In genomic region chr2:171475979-171476378, GRCh38 we compare ENCODE assay signal across 23 cellular contexts. TPM values are rescaled to one million over a fixed set of nuclear protein-coding genes. Genes with fewer than 3 reads are reported as not detected.
DNase-seq lines count a peak whose midpoint lies in the region; ATAC-seq and TF ChIP-seq lines count a peak whose summit lies in the region.
"Had no signal": no experiment of that assay in that cellular context is flagged by ENCODE, and none has a peak within 500 bp of the region (broad histone marks: within the 10 kb centered on the region; RNA-seq: fewer than 3 reads in every experiment).

No MANE protein-coding gene starts in this region.

- H3K4me1 ChIP-seq in right lobe of liver (peaks cover 0 to 8% (median 2%) of the 10 kb centered on the region in 4 donors), colonic mucosa (no peaks in the 10 kb centered on the region)
- H3K4me1 ChIP-seq: A549; BE2C; BLaER1 treated with 17β-estradiol and CSF1 and Interleukin-3, amounts not matched to agents 10 nM and 100 nM had no signal

- H3K4me3 ChIP-seq in right lobe of liver, result no peak overlapping the region
- H3K4me3 ChIP-seq in colonic mucosa, result no peak overlapping the region
- H3K4me3 ChIP-seq: A549; BLaER1 treated with 17β-estradiol and CSF1 and Interleukin-3, amounts not matched to agents 10 nM and 100 nM; GM12878; GM23248 had no signal

- no peaks in the 10 kb centered on the region for H3K9me3 ChIP-seq in right lobe of liver
- no peaks in the 10 kb centered on the region for H3K9me3 ChIP-seq in colonic mucosa
- H3K9me3 ChIP-seq: A549; BE2C; BLaER1 treated with 17β-estradiol and CSF1 and Interleukin-3, amounts not matched to agents 10 nM and 100 nM had no signal

- H3K36me3 ChIP-seq in right lobe of liver (no peaks in the 10 kb centered on the region), colonic mucosa (no peaks in the 10 kb centered on the region)
- H3K36me3 ChIP-seq: BE2C had no signal

- H3K9ac ChIP-seq in colonic mucosa (ENCODE audit: low read depth in 2 of 2, low read length in 2 of 2), result no peak overlapping the region
- H3K9ac ChIP-seq: BLaER1 treated with 17β-estradiol and CSF1 and Interleukin-3, amounts not matched to agents 10 nM and 100 nM; GM23248 had no signal

- H3K27me3 ChIP-seq in right lobe of liver, result no peaks in the 10 kb centered on the region
- no peaks in the 10 kb centered on the region for H3K27me3 ChIP-seq in colonic mucosa
- H3K27me3 ChIP-seq: BE2C; BLaER1 treated with 17β-estradiol and CSF1 and Interleukin-3, amounts not matched to agents 10 nM and 100 nM had no signal

- TF ChIP-seq CTCF in VCaP (conservative IDR thresholded peaks at IDR 0.05) (no peak), right lobe of liver (IDR thresholded peaks at IDR 0.05) (no peak), colonic mucosa (IDR thresholded peaks at IDR 0.05) (no peak)

- 28% methylated on average over 1 of the region's 1 CpG for WGBS in right lobe of liver (ENCODE audit: insufficient coverage, low coverage, low lambda C conversion rate, missing lambda C conversion rate)

- DNase-seq in left lobe of liver (ENCODE audit: low spot score), result no peak
- DNase-seq in right lobe of liver, result no peak
- DNase-seq in colonic mucosa, result no peak
- DNase-seq in HT-29 (ENCODE audit: low spot score), result no peak
- DNase-seq: 8988T; ACHN; AML-193; BE2C; CD4-positive, alpha-beta T cell; CD8-positive, alpha-beta memory T cell; DMS 273 treated with DMSO at 0.1 percent for 48 hours; DMS79; EL; GDM1; GM23248; H7 had no signal

- ATAC-seq in left lobe of liver (peak; percentile 90), right lobe of liver (peak; percentile 78 to 90 (median 80)), GM18909 (IDR thresholded peaks at IDR 0.05; ENCODE audit: poor library complexity, unreplicated experiment) (no peak), HG03457 (IDR thresholded peaks at IDR 0.05; ENCODE audit: unreplicated experiment) (no peak)
- ATAC-seq: A549, GM12878, HCT116 had no signal

- peak overlapping the region; percentile 48 for H3K27ac ChIP-seq in VCaP
- no peak overlapping the region for H3K27ac ChIP-seq in right lobe of liver
- no peak overlapping the region for H3K27ac ChIP-seq in colonic mucosa
- H3K27ac ChIP-seq: A549; BLaER1 treated with 17β-estradiol and CSF1 and Interleukin-3, amounts not matched to agents 10 nM and 100 nM; GM23248 had no signal

- TF ChIP-seq POLR2A in right lobe of liver (IDR thresholded peaks at IDR 0.05), result no peak

- intact Hi-C loops in right lobe of liver (cut with DNase I), result no loop called here
- intact Hi-C loops in colonic mucosa (cut with DNase I), result no loop called here

RNA-seq across cellular contexts. Expression of gene DCAF17, which starts 42.0 kb away (rescaled TPM):
- total RNA-seq in left lobe of liver (6.9 TPM), right lobe of liver (1 to 10 TPM; 5.5 to 8.1 (median 6.9) TPM), colonic mucosa (10 to 100 TPM in 1 of 2 donors, 1 to 10 TPM in 1; 9.7 to 10.2 TPM)
- 3.8 and 4.4 TPM in 2 replicates for total RNA-seq in HT-29 (2014; rRNA removed; shearing (Covaris generic))

RNA-seq across cellular contexts. Expression of gene METTL8, which starts 42.2 kb away (rescaled TPM):
- 7.5 TPM for total RNA-seq in left lobe of liver
- 10 to 100 TPM in 2 of 6 experiments, 1 to 10 TPM in 4; 6.5 to 13.8 (median 9.5) TPM for total RNA-seq in right lobe of liver
- total RNA-seq in colonic mucosa, result 10 to 100 TPM; 19.4 to 20.0 TPM
- total RNA-seq in HT-29 (2014; rRNA removed; shearing (Covaris generic)), result 6.9 and 10.7 TPM in 2 replicates

RNA-seq across cellular contexts. Expression of gene CYBRD1, which starts 46.3 kb away (rescaled TPM):
- 12.5 TPM for total RNA-seq in left lobe of liver
- total RNA-seq in right lobe of liver, result 10 to 100 TPM in 4 of 6 experiments, 1 to 10 TPM in 2; 7.3 to 15.1 (median 10.9) TPM
- 10 to 100 TPM; 12.4 to 35.6 TPM for total RNA-seq in colonic mucosa
- total RNA-seq in HT-29 (2014; rRNA removed; shearing (Covaris generic)), result 0.64 and 1.1 TPM in 2 replicates

Comparison
In these comparisons a context has a peak if more than half of its experiments do, and no peak if none do; other contexts are left out.
1. ATAC-seq: peak in left lobe of liver (single experiment) and right lobe of liver (4 of 4); none in GM18909 (single experiment) and HG03457 (single experiment).